In the genomic region with DNA sequence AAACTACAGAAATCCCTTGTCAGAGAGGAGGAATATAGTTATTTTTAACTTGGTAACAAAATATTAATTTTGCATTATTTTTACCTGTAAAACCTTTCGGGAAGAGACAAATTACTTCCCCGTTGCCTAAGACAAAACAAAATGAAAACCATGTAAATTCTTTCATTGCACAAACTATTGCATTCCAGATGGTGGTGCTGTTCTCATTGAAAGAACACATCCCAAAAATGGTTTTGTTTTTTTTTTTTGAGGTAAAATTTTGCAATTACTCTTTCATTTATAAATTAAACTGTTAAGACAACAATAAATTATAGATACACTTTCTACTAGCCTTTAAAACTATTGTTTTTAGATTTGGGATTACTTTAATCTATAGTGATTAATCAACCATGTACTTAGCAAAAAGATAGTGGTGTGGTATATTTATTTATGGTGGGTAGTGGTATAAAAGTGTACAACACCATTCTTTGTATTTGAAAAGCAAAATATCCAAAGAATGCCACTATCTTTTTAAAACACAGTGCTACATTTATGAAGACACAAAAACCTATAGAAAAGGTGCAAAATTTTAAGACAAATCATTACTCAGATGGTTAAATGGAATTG, we compare ENCODE assay signal across 8 cellular contexts.
DNase-seq lines count a peak whose midpoint lies in the region; ATAC-seq and TF ChIP-seq lines count a peak whose summit lies in the region.

No MANE protein-coding gene starts in this region.

- peaks cover 9 to 11% of the 10 kb centered on the region in 2 donors for H3K9me3 Mint-ChIP-seq in activated naive CD4-positive, alpha-beta T cell treated with anti-CD3 and anti-CD28 coated beads, Interleukin-2, amount 50 U/mL, for 72 hours

- H3K9me3 ChIP-seq in DOHH2 (ENCODE audit: control insufficient read depth, insufficient read depth, low read length) (0 out of 2 replicates have a peak, but pooled peaks cover 4% of the 10 kb centered on the region), ascending aorta (peaks cover 0 to 6% of the 10 kb centered on the region in 2 donors)

- ATAC-seq in left lobe of liver (peak; percentile 64), GM19023 (IDR thresholded peaks at IDR 0.05; ENCODE audit: unreplicated experiment) (no peak), GM19035 (IDR thresholded peaks at IDR 0.05; ENCODE audit: unreplicated experiment) (no peak), GM21526 (IDR thresholded peaks at IDR 0.05; ENCODE audit: low FRiP score, unreplicated experiment) (no peak)
- ATAC-seq in activated naive CD4-positive, alpha-beta T cell treated with anti-CD3 and anti-CD28 coated beads, Interleukin-2, amount 50 U/mL, for 72 hours, result no peak

- H4K20me1 ChIP-seq in DOHH2 (ENCODE audit: control insufficient read depth, insufficient read depth, low read depth, low read length), result no peaks in the 10 kb centered on the region

- intact Hi-C loops in ascending aorta (cut with DNase I), result loop anchor here (5.0 to 10.0 kb wide), 2 partner anchors 159 to 214 kb away; a partner anchor contains a TSS

- DNase-seq in ascending aorta (ENCODE audit: low spot score in 2 of 2) (no peak), left lobe of liver (ENCODE audit: low spot score) (no peak)
- DNase-seq in activated naive CD4-positive, alpha-beta T cell treated with anti-CD3 and anti-CD28 coated beads, Interleukin-2, amount 50 U/mL, for 72 hours (ENCODE audit: low spot score in 2 of 2), result no peak

- no peak overlapping the region for H3K27ac Mint-ChIP-seq in activated naive CD4-positive, alpha-beta T cell treated with anti-CD3 and anti-CD28 coated beads, Interleukin-2, amount 50 U/mL, for 72 hours

- no peak overlapping the region for H3K27ac ChIP-seq in DOHH2 (ENCODE audit: low read depth, low read length)
- no peak overlapping the region for H3K27ac ChIP-seq in ascending aorta

- H3K4me1 ChIP-seq in DOHH2 (ENCODE audit: control insufficient read depth, low read length) (no peaks in the 10 kb centered on the region), ascending aorta (peaks cover 0 to 4% of the 10 kb centered on the region in 2 donors)

- no peaks in the 10 kb centered on the region for H3F3A ChIP-seq in DOHH2 (ENCODE audit: control insufficient read depth, insufficient read depth)

- no peaks in the 10 kb centered on the region for H3K79me2 ChIP-seq in DOHH2 (ENCODE audit: control insufficient read depth, low read length)

- H3K36me3 Mint-ChIP-seq in activated naive CD4-positive, alpha-beta T cell treated with anti-CD3 and anti-CD28 coated beads, Interleukin-2, amount 50 U/mL, for 72 hours, result peaks cover 12 to 17% of the 10 kb centered on the region in 2 donors

- TF ChIP-seq CTCF in DOHH2 (IDR thresholded peaks at IDR 0.05; ENCODE audit: low read depth, low read length, poor library complexity, severe bottlenecking) (peak; percentile 63), LNCAP (IDR thresholded peaks at IDR 0.05) (peak; percentile 86), ascending aorta (IDR thresholded peaks at IDR 0.05) (peak; percentile 8 to 73 (median 60))

- no peaks in the 10 kb centered on the region for H3K36me3 ChIP-seq in DOHH2 (ENCODE audit: control insufficient read depth, low read length)
- no peaks in the 10 kb centered on the region for H3K36me3 ChIP-seq in ascending aorta

- H3K4me2 ChIP-seq in DOHH2 (ENCODE audit: low read length), result no peak overlapping the region

- no peaks in the 10 kb centered on the region for H3K9me2 ChIP-seq in DOHH2 (replicated peaks; ENCODE audit: control insufficient read depth, low read length)

- no peak overlapping the region for H3K4me3 ChIP-seq in DOHH2 (ENCODE audit: low read length)
- no peak overlapping the region for H3K4me3 ChIP-seq in ascending aorta

- H3K27me3 ChIP-seq in DOHH2 (ENCODE audit: control insufficient read depth, low read length) (peaks cover 10% of the 10 kb centered on the region), ascending aorta (no peaks in the 10 kb centered on the region)
